ENCODE assay signal across 1 cellular context in the genomic region with DNA sequence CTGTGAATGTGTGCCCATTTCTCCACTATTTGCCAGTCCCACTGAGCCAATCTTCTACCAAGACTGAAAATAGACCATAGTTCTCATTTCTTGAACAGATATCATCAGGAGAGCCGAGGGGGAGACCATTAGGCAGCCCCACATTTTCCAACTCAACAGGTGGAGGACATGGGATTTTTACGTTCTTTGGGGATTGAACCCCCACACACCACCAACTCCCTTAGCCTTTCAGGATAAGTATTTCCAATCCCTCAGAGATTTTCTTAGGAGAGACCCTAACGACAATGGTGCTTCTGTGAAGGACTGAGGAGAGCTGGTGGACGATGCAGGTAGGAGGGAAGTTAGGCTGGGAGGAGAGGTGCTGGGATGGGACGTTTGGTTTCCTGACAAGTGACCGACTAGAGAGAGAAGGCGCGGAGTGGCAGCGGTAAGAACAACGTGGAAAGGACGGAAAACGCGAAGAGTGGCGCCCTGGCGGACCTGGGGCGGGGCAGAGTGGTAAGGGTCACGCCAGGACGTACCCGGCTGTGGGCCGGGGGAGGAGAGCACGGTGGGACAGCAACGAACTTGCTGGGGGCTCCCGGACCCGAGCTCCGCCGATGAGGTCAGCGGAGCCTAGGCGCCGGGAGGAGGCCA.
TF ChIP-seq lines count a peak whose summit lies in the region.

No MANE protein-coding gene starts in this region.

TF ChIP-seq in H1, 55 proteins besides CTCF, POLR2A, EP300 and RAD21:
- TF ChIP-seq ZNF274 (IDR thresholded peaks at IDR 0.05; ENCODE audit: borderline replicate concordance, extremely low read depth, low read length) (no peak), KDM4A (IDR thresholded peaks at IDR 0.05; ENCODE audit: low read depth, low read length, severe bottlenecking) (peak; percentile 60), SUZ12 (IDR thresholded peaks at IDR 0.05; ENCODE audit: low read length) (no peak)
- TF ChIP-seq, protein P1, sequence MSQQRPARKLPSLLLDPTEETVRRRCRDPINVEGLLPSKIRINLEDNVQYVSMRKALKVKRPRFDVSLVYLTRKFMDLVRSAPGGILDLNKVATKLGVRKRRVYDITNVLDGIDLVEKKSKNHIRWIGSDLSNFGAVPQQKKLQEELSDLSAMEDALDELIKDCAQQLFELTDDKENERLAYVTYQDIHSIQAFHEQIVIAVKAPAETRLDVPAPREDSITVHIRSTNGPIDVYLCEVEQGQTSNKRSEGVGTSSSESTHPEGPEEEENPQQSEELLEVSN (IDR thresholded peaks at IDR 0.05): no peak
